ENCODE assay signal across 8 cellular contexts in the genomic region with DNA sequence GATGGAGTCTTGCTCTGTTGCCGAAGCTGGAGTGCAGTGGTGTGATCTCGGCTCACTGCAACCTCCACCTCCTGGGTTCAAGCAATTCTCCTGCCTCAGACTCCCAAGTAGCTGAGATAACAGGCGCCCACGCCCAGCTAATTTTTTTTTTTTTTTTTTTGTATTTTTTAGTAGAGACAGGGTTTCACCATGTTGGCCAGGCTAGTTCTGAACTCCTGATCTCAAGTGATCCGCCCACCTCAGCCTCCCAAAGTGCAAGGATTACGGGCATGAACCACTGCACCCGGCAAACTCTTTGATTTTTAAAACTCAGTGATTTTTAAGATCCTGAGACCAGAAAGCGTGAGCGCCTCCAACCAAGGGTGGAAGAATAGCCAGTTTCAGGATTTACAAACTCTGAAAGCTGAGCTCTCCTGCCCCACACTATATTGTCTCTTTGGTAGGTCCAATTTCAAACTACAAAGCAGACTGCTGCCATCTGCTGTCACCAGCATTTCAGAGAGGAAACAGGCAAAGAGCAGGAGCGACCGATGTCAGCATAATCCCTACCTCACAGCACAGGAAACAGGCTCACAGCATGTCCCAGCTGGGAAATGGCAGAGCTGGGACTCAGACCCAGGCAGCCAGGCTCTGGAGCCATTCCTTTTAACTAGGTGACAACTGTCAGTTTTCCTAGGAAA. TPM values are rescaled to one million over a fixed set of nuclear protein-coding genes. Genes with fewer than 3 reads are reported as not detected.
DNase-seq lines count a peak whose midpoint lies in the region; ATAC-seq and TF ChIP-seq lines count a peak whose summit lies in the region.

No MANE protein-coding gene starts in this region.

- H3K36me3 ChIP-seq in OCI-LY3 (replicated peaks; ENCODE audit: low read depth, low read length) = peaks cover 13% of the 10 kb centered on the region
- H3K36me3 ChIP-seq in endodermal cell (ENCODE audit: control insufficient read depth, insufficient read depth, low read length) = peaks cover 18% of the 10 kb centered on the region
- H3K36me3 ChIP-seq in psoas muscle (ENCODE audit: insufficient read depth in 1 of 2, low read depth in 1 of 2) = peaks cover 2 to 25% of the 10 kb centered on the region in 2 donors

- intact Hi-C loops in psoas muscle (cut with DNase I) = loop anchor here (1.0 to 10.0 kb wide), 4 partner anchors 24 to 106 kb away; a partner anchor contains a TSS

- WGBS in endodermal cell (ENCODE audit: insufficient coverage in 1 of 2, insufficient read length in 1 of 2), 2 experiments = 74 to 76% methylated on average over 7 to 9 of the region's 11 CpGs
- 22 to 30% (median 25%) methylated on average over 11 of the region's 11 CpGs for WGBS in psoas muscle, 3 donors

- H4K20me1 ChIP-seq in OCI-LY3 (ENCODE audit: insufficient read depth, low read length) = peaks cover 12% of the 10 kb centered on the region; the same call in 1 of the 2 replicates

- peaks cover 55% of the 10 kb centered on the region for H3K79me2 ChIP-seq in OCI-LY3 (ENCODE audit: low read length)

- H3K9me3 Mint-ChIP-seq in endodermal cell (no peaks in the 10 kb centered on the region), HFFc6 (no peaks in the 10 kb centered on the region)

- H3K27ac Mint-ChIP-seq in endodermal cell (peak overlapping the region; percentile 68), HFFc6 (no peak overlapping the region)

- H3K27me3 ChIP-seq in OCI-LY3 (ENCODE audit: low read depth, low read length) (no peaks in the 10 kb centered on the region), endodermal cell (ENCODE audit: control insufficient read depth, insufficient read depth, low read length, poor library complexity, severe bottlenecking) (no peaks in the 10 kb centered on the region), psoas muscle (ENCODE audit: insufficient read depth in 3 of 3, low read length in 2 of 3) (no peaks in the 10 kb centered on the region)

- H3K27me3 Mint-ChIP-seq in endodermal cell (ENCODE audit: insufficient read depth) (no peaks in the 10 kb centered on the region), HFFc6 (ENCODE audit: insufficient read depth) (no peaks in the 10 kb centered on the region; the same call in 1 of the 2 replicates)

- peak; percentile 30 for DNase-seq in NCI-H2196 (lab: John Stamatoyannopoulos, UW; ENCODE audit: unreplicated experiment)
- DNase-seq in NCI-H2196 treated with DMSO at 0.1 percent for 48 hours (lab: John Stamatoyannopoulos, UW; ENCODE audit: unreplicated experiment) = no peak
- peak; percentile 76 for DNase-seq in endodermal cell
- no peak for DNase-seq in psoas muscle
- DNase-seq in HuH-7 (ENCODE audit: low spot score) = no peak
- no peak for DNase-seq in HFFc6

- peak; percentile 48 for TF ChIP-seq CTCF in OCI-LY3 (IDR thresholded peaks at IDR 0.05; ENCODE audit: low read depth, low read length)
- peak; percentile 53 for TF ChIP-seq CTCF in endodermal cell (conservative IDR thresholded peaks at IDR 0.05)
- peak; percentile 29 for TF ChIP-seq CTCF in psoas muscle (IDR thresholded peaks at IDR 0.05)
- TF ChIP-seq CTCF in HFFc6 (IDR thresholded peaks at IDR 0.05) = no peak; the same call in 1 of the 2 replicates

- ATAC-seq in psoas muscle = peak; percentile 66 to 74 (median 69)
- ATAC-seq in HG02571 (IDR thresholded peaks at IDR 0.05; ENCODE audit: unreplicated experiment) = no peak

- no peak overlapping the region for H2AFZ ChIP-seq in OCI-LY3 (ENCODE audit: low read depth, low read length)

- H3K27ac ChIP-seq in OCI-LY3 (ENCODE audit: low read length) (no peak overlapping the region), endodermal cell (ENCODE audit: low read depth, low read length) (peak overlapping the region; percentile 68), psoas muscle (peak overlapping the region; percentile 86)

- peaks cover 25% of the 10 kb centered on the region for H3K36me3 Mint-ChIP-seq in endodermal cell (ENCODE audit: low read depth)
- no peaks in the 10 kb centered on the region; the same call in 1 of the 2 replicates for H3K36me3 Mint-ChIP-seq in HFFc6 (ENCODE audit: low read depth)

- no peak overlapping the region for H3K4me2 ChIP-seq in OCI-LY3 (ENCODE audit: low read length)

- H3K4me3 ChIP-seq in OCI-LY3 (ENCODE audit: low read length) (no peak overlapping the region), endodermal cell (ENCODE audit: low read length) (no peak overlapping the region), psoas muscle (peak overlapping the region; percentile 27)

- H3K9ac ChIP-seq in OCI-LY3 (ENCODE audit: low read length) = no peak overlapping the region
- no peak overlapping the region for H3K9ac ChIP-seq in endodermal cell (ENCODE audit: extremely low read depth, low read length, poor library complexity, severe bottlenecking)

- H3K4me1 Mint-ChIP-seq in endodermal cell (peaks cover 11% of the 10 kb centered on the region), HFFc6 (ENCODE audit: low read depth) (peaks cover 30% of the 10 kb centered on the region)

- H3K4me1 ChIP-seq in OCI-LY3 (ENCODE audit: low read length) (peaks cover 12% of the 10 kb centered on the region), endodermal cell (ENCODE audit: control insufficient read depth, insufficient read depth, low read length) (no peaks in the 10 kb centered on the region), psoas muscle (peaks cover 43% of the 10 kb centered on the region)

- H3K4me3 Mint-ChIP-seq in endodermal cell (no peak overlapping the region), HFFc6 (no peak overlapping the region)

- H3K9me3 ChIP-seq in OCI-LY3 (ENCODE audit: insufficient read depth, low read length) = no peaks in the 10 kb centered on the region
- no peaks in the 10 kb centered on the region for H3K9me3 ChIP-seq in endodermal cell (ENCODE audit: control insufficient read depth, low read length)
- H3K9me3 ChIP-seq in psoas muscle = no peaks in the 10 kb centered on the region

RNA-seq across cellular contexts. Expression of a gene that starts 9.2 kb away (rescaled TPM):
- total RNA-seq in endodermal cell (10 to 100 TPM; 58.0 to 62.3 TPM), psoas muscle (10 to 100 TPM; 53.9 to 69.9 (median 58.1) TPM)
- 62.3 TPM for polyA plus RNA-seq in endodermal cell (2013, experiment 1 of 2)
- 59.5 TPM for polyA plus RNA-seq in endodermal cell (2013, experiment 2 of 2)
- polyA plus RNA-seq in psoas muscle = 100 to 1,000 TPM in 1 of 3 donors, 10 to 100 TPM in 2; 75.4 to 104 (median 95.2) TPM
- 10 to 100 TPM; 66.0 to 79.7 (median 72.4) TPM for total RNA-seq in HFFc6 (2021; fragmentation: NEBNext Ultra II Directional; extraction: Animal tissue kit (Norgen Biotek cat#: 25700))

RNA-seq across cellular contexts. Expression of a gene that starts 10.0 kb away (rescaled TPM):
- total RNA-seq in endodermal cell = 1 to 10 TPM; 3.7 to 6.9 TPM
- 0.53 TPM for polyA plus RNA-seq in endodermal cell (2013, experiment 1 of 2)
- 0.25 TPM for polyA plus RNA-seq in endodermal cell (2013, experiment 2 of 2)
- under 1 TPM; 0.24 to 0.89 (median 0.69) TPM for total RNA-seq in psoas muscle
- polyA plus RNA-seq in psoas muscle = 10 to 100 TPM in 1 of 3 donors, 1 to 10 TPM in 2; 1.4 to 16.0 (median 5.9) TPM
- under 1 TPM; 0.33 to 0.69 (median 0.42) TPM for total RNA-seq in HFFc6 (2021; fragmentation: NEBNext Ultra II Directional; extraction: Animal tissue kit (Norgen Biotek cat#: 25700))

RNA-seq across cellular contexts. Expression of a gene that starts 19.8 kb away (rescaled TPM):
- total RNA-seq in endodermal cell (10 to 100 TPM; 67.6 to 69.6 TPM), psoas muscle (10 to 100 TPM in 1 of 4 donors, 1 to 10 TPM in 3; 7.1 to 15.1 (median 7.6) TPM)
- polyA plus RNA-seq in endodermal cell (2013, experiment 1 of 2) = 29.6 TPM
- 27.0 TPM for polyA plus RNA-seq in endodermal cell (2013, experiment 2 of 2)
- 1 to 10 TPM; 2.3 to 5.0 (median 3.1) TPM for polyA plus RNA-seq in psoas muscle
- 10 to 100 TPM; 23.3 to 26.2 (median 24.3) TPM for total RNA-seq in HFFc6 (2021; fragmentation: NEBNext Ultra II Directional; extraction: Animal tissue kit (Norgen Biotek cat#: 25700))

RNA-seq across cellular contexts. Expression of a gene that starts 43.3 kb away (rescaled TPM):
- total RNA-seq in endodermal cell (1 to 10 TPM; 4.9 to 9.0 TPM), psoas muscle (1 to 10 TPM; 6.4 to 8.6 (median 7.4) TPM)
- 7.5 TPM for polyA plus RNA-seq in endodermal cell (2013, experiment 1 of 2)
- polyA plus RNA-seq in endodermal cell (2013, experiment 2 of 2) = 6.7 TPM
- polyA plus RNA-seq in psoas muscle = 1 to 10 TPM; 3.9 to 9.6 (median 7.3) TPM
- 100 to 1,000 TPM; 117 to 316 (median 287) TPM for total RNA-seq in HFFc6 (2021; fragmentation: NEBNext Ultra II Directional; extraction: Animal tissue kit (Norgen Biotek cat#: 25700))

RNA-seq across cellular contexts. Expression of a gene that starts 58.7 kb away (rescaled TPM):
- total RNA-seq in endodermal cell (10 to 100 TPM; 47.6 to 56.9 TPM), psoas muscle (10 to 100 TPM; 42.2 to 79.3 (median 60.3) TPM)
- polyA plus RNA-seq in endodermal cell (2013, experiment 1 of 2) = 28.7 TPM
- polyA plus RNA-seq in endodermal cell (2013, experiment 2 of 2) = 27.4 TPM
- polyA plus RNA-seq in psoas muscle = 10 to 100 TPM; 32.0 to 48.2 (median 39.9) TPM
- total RNA-seq in HFFc6 (2021; fragmentation: NEBNext Ultra II Directional; extraction: Animal tissue kit (Norgen Biotek cat#: 25700)) = 10 to 100 TPM; 33.2 to 39.3 (median 37.4) TPM

Comparison
In these comparisons a context has a peak if more than half of its experiments do, and no peak if none do; other contexts are left out.
1. DNase-seq: peak in NCI-H2196 (single experiment) and endodermal cell (single experiment); none in NCI-H2196 treated with DMSO at 0.1 percent for 48 hours (single experiment), psoas muscle (0 of 2), HuH-7 (single experiment) and HFFc6 (single experiment).